In genomic region chrX:39298821-39299220, GRCh38 we compare ENCODE assay signal across 30 cellular contexts.
"Had no signal": no experiment of that assay in that cellular context is flagged by ENCODE, and none has a peak within 500 bp of the region (broad histone marks: within the 10 kb centered on the region; RNA-seq: fewer than 3 reads in every experiment).

No MANE protein-coding gene starts in this region.

- H3K4me3 ChIP-seq: esophagus muscularis mucosa, heart right ventricle, pancreas, prostate gland, skin epidermis, suprapubic skin, tibial artery, upper lobe of right lung had no signal

- H3K4me1 ChIP-seq: esophagus muscularis mucosa, heart right ventricle, pancreas, prostate gland, suprapubic skin, tibial artery, upper lobe of right lung had no signal

- H3K27ac Mint-ChIP-seq: activated CD4-positive, alpha-beta memory T cell treated with anti-CD3 and anti-CD28 coated beads for 36 hours; activated CD8-positive, alpha-beta memory T cell treated with anti-CD3 and anti-CD28 coated beads, Interleukin-2, amount 10 ng/mL, durations not matched to agents 7 days and 5 days; dendritic cell treated with granulocyte-macrophage colony-stimulating factor and Interleukin-4, amounts not matched to agents 40 ng/mL and 50 ng/mL, for 4 days; memory B cell; T-helper 1 cell treated with Interleukin-12 subunit alpha and Interleukin-12 subunit beta and Interleukin-4 antibody, amounts not matched to agents 30 μg/mL and 1 μg/mL, for 36 hours; WTC11 had no signal

- H3K4me2 ChIP-seq: SK-N-SH had no signal

- H3K27me3 ChIP-seq: esophagus muscularis mucosa, suprapubic skin, tibial artery, upper lobe of right lung had no signal

- H3K9me3 ChIP-seq: pancreas, prostate gland, SK-N-SH, suprapubic skin, upper lobe of right lung had no signal

- DNase-seq: activated CD4-positive, alpha-beta memory T cell treated with anti-CD3 and anti-CD28 coated beads for 36 hours; activated CD8-positive, alpha-beta memory T cell treated with anti-CD3 and anti-CD28 coated beads, Interleukin-2, amount 10 ng/mL, durations not matched to agents 7 days and 5 days; activated gamma-delta T cell treated with Interleukin-2 at 50 U/mL for 16 hours; amygdala; effector CD4-positive, alpha-beta T cell; foreskin melanocyte; heart right ventricle; midbrain; naive thymus-derived CD8-positive, alpha-beta T cell; nucleus accumbens; pancreas; retina; SK-N-SH; stimulated activated CD4-positive, alpha-beta T cell treated with anti-CD3 and anti-CD28 coated beads, Interleukin-12 subunit alpha, Interleukin-12 subunit beta, amount 100 ng/mL, for 4 hours; stimulated activated CD4-positive, alpha-beta T cell treated with anti-CD3 and anti-CD28 coated beads, Interleukin-4, amount 100 ng/mL, for 1 hour; SW 1271; T-helper 9 cell; tibial artery; upper lobe of right lung had no signal

- H3K9ac ChIP-seq: SK-N-SH had no signal

- H3K27me3 Mint-ChIP-seq: activated CD4-positive, alpha-beta memory T cell treated with anti-CD3 and anti-CD28 coated beads for 36 hours; activated CD8-positive, alpha-beta memory T cell treated with anti-CD3 and anti-CD28 coated beads, Interleukin-2, amount 10 ng/mL, durations not matched to agents 7 days and 5 days; dendritic cell treated with granulocyte-macrophage colony-stimulating factor and Interleukin-4, amounts not matched to agents 40 ng/mL and 50 ng/mL, for 4 days; naive thymus-derived CD8-positive, alpha-beta T cell had no signal

- H3K27ac ChIP-seq: esophagus muscularis mucosa, heart right ventricle, pancreas, prostate gland, skin epidermis, suprapubic skin, tibial artery, upper lobe of right lung had no signal

- H3K9me3 Mint-ChIP-seq: central memory CD8-positive, alpha-beta T cell; dendritic cell treated with granulocyte-macrophage colony-stimulating factor and Interleukin-4, amounts not matched to agents 40 ng/mL and 50 ng/mL, for 4 days had no signal

- H3K36me3 ChIP-seq: esophagus muscularis mucosa, heart right ventricle, pancreas, prostate gland, suprapubic skin, tibial artery, upper lobe of right lung had no signal

- H3K4me1 Mint-ChIP-seq: activated CD8-positive, alpha-beta memory T cell treated with anti-CD3 and anti-CD28 coated beads, Interleukin-2, amount 10 ng/mL, durations not matched to agents 7 days and 5 days; central memory CD8-positive, alpha-beta T cell; memory B cell; neural crest cell; WTC11 had no signal

- H3K4me3 Mint-ChIP-seq: activated CD4-positive, alpha-beta memory T cell treated with anti-CD3 and anti-CD28 coated beads for 36 hours; activated CD8-positive, alpha-beta memory T cell treated with anti-CD3 and anti-CD28 coated beads, Interleukin-2, amount 10 ng/mL, durations not matched to agents 7 days and 5 days; central memory CD8-positive, alpha-beta T cell; dendritic cell treated with granulocyte-macrophage colony-stimulating factor and Interleukin-4, amounts not matched to agents 40 ng/mL and 50 ng/mL, for 4 days; memory B cell; neural crest cell; T-helper 1 cell treated with Interleukin-12 subunit alpha and Interleukin-12 subunit beta and Interleukin-4 antibody, amounts not matched to agents 30 μg/mL and 1 μg/mL, for 36 hours; WTC11 had no signal

- ATAC-seq: activated CD8-positive, alpha-beta memory T cell treated with anti-CD3 and anti-CD28 coated beads, Interleukin-2, amount 10 ng/mL, durations not matched to agents 7 days and 5 days; heart right ventricle; naive thymus-derived CD8-positive, alpha-beta T cell; pancreas; sciatic nerve; upper lobe of right lung; WTC11 had no signal
